8 cellular contexts compared by ENCODE assay signal in the genomic region with DNA sequence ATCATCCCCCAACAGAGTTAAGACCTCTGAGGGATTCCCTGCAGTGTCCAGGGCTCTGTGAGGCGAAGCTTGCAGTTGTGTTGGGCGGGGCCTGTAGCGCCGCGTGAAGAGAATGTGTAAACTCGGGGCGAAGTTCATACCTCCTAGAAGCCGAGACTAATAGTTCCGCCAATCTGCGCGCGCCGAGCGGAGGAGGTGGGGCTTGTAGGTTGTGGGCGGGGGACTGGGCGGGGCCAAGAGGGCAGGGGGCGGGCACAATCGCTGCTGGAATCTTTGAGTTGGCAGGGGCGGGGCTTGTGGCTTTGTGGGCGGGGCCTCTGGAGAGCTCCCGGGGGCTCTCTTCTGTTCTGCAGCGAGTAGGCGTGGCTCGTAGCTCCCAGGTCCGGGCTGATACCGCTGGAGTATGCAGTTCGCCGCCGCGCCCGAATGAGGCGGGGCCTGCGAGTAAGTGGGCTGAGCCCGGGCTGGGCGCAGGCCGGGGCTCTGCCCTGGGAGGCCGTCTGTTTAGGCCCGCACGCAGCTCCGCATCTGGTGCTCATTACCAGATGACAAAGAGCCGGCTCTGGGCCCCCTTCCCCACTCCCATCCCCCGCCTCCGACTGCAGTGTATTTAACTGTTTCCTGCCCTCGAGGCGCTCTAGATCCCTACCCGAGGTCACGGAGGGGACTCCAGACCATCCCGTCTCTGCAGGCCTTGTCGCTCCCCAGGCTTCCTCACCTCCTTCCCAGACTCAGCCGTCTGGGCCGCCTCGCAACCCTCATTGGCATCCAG. TPM values are rescaled to one million over a fixed set of nuclear protein-coding genes. Genes with fewer than 3 reads are reported as not detected.
DNase-seq lines count a peak whose midpoint lies in the region; ATAC-seq and TF ChIP-seq lines count a peak whose summit lies in the region.

No MANE protein-coding gene starts in this region.

- peak overlapping the region; percentile 82 for H3K14ac ChIP-seq in H9 (ENCODE audit: insufficient read depth, low read length)

- peak overlapping the region; percentile 97 to 99 (median 98) for H3K27ac Mint-ChIP-seq in H9
- H3K27ac Mint-ChIP-seq in nephron progenitor cell, result peak overlapping the region; percentile 100

- peak overlapping the region; percentile 48 for H3K4me2 ChIP-seq in H9 (ENCODE audit: insufficient read depth, insufficient read length, low read length)

- WGBS in H9 (ENCODE audit: extremely low coverage, insufficient read length, low lambda C conversion rate), result no CpG with 5 or more reads among the region's 52 CpGs

- H3K27me3 Mint-ChIP-seq in H9 (ENCODE audit: low read depth) (peaks cover 19% of the 10 kb centered on the region), nephron progenitor cell (ENCODE audit: low read depth, poor library complexity) (peaks cover 16% of the 10 kb centered on the region)

- H3K4ac ChIP-seq in H9 (ENCODE audit: low read depth, low read length), result no peak overlapping the region

- DNase-seq in ELF-1 (ENCODE audit: low read depth, low spot score) (peak; percentile 99), H9 (peak; percentile 99), M059J (ENCODE audit: low read depth) (peak; percentile 97), SHP77 treated with DMSO at 0.1 percent for 48 hours (lab: John Stamatoyannopoulos, UW) (peak; percentile 95), activated gamma-delta T cell (lab: John Stamatoyannopoulos, UW) (peak; percentile 96), fibroblast of the conjunctiva (ENCODE audit: low read depth) (peak; percentile 99), nephron progenitor cell (peak; percentile 100)
- peak; percentile 98 for DNase-seq in stimulated activated naive CD8-positive, alpha-beta T cell treated with anti-CD3 and anti-CD28 coated beads, Interleukin-15, Interleukin-2, amounts not matched to agents 100 U/mL and 50 U/mL, for 24 hours

- no peak overlapping the region for H4K91ac ChIP-seq in H9 (ENCODE audit: insufficient read length, low read depth, low read length)

- ATAC-seq in stimulated activated naive CD8-positive, alpha-beta T cell treated with anti-CD3 and anti-CD28 coated beads, Interleukin-15, Interleukin-2, amounts not matched to agents 100 U/mL and 50 U/mL, for 24 hours, result peak; percentile 80

- H3K27ac ChIP-seq in H9 (ENCODE audit: insufficient read length, low read depth, low read length), result no peak overlapping the region

- peaks cover 12% of the 10 kb centered on the region for H3K23me2 ChIP-seq in H9 (ENCODE audit: insufficient read length, low read depth, low read length, poor library complexity, severe bottlenecking)

- H4K20me1 ChIP-seq in H9 (ENCODE audit: control insufficient read depth, insufficient read depth, insufficient read length), result no peaks in the 10 kb centered on the region

- H4K8ac ChIP-seq in H9 (replicated peaks; ENCODE audit: insufficient read length, low read depth, low read length), result no peak overlapping the region

- no peak overlapping the region for H4K5ac ChIP-seq in H9 (ENCODE audit: insufficient read length, low read depth, low read length)

- H2AK5ac ChIP-seq in H9 (ENCODE audit: insufficient read length, low read length), result no peak overlapping the region

- H3K9me3 ChIP-seq in H9 (ENCODE audit: control insufficient read depth, low read depth, low read length), result no peaks in the 10 kb centered on the region

- H3K9me3 Mint-ChIP-seq in H9 (no peaks in the 10 kb centered on the region; a peak in 1 of 5 replicates), nephron progenitor cell (no peaks in the 10 kb centered on the region)

- no peak overlapping the region for H2AFZ ChIP-seq in H9 (ENCODE audit: low read length)

- TF ChIP-seq CTCF in H9 (conservative IDR thresholded peaks at IDR 0.05) (no peak), nephron progenitor cell (IDR thresholded peaks at IDR 0.05) (no peak)

- peaks cover 2% of the 10 kb centered on the region; the same call in 1 of the 2 replicates for H3K4me1 ChIP-seq in H9 (ENCODE audit: insufficient read depth, low read length)

- H3T11ph ChIP-seq in H9 (ENCODE audit: low read length), result no peak overlapping the region

- no peak overlapping the region for H2BK5ac ChIP-seq in H9 (ENCODE audit: insufficient read length, low read length)

- no peaks in the 10 kb centered on the region; a peak in 1 of 7 replicates for H3K36me3 Mint-ChIP-seq in H9 (ENCODE audit: insufficient read depth in 1 of 3, low read depth in 3 of 3)
- H3K36me3 Mint-ChIP-seq in nephron progenitor cell (ENCODE audit: low read depth), result no peaks in the 10 kb centered on the region

- H2BK20ac ChIP-seq in H9 (ENCODE audit: low read depth, low read length, poor library complexity, severe bottlenecking), result no peak overlapping the region

- H2BK15ac ChIP-seq in H9 (ENCODE audit: low read depth, low read length), result no peak overlapping the region

- no peaks in the 10 kb centered on the region for H3K79me1 ChIP-seq in H9 (ENCODE audit: insufficient read depth, low read depth, low read length, poor library complexity, severe bottlenecking)

- H3K4me1 Mint-ChIP-seq in H9 (peaks cover 15 to 25% of the 10 kb centered on the region in 2 experiments), nephron progenitor cell (peaks cover 46% of the 10 kb centered on the region)

- peak overlapping the region; percentile 78 to 86 for H3K4me3 Mint-ChIP-seq in H9
- peak overlapping the region; percentile 88 for H3K4me3 Mint-ChIP-seq in nephron progenitor cell

- no peak overlapping the region for H3K9ac ChIP-seq in H9 (ENCODE audit: extremely low read depth, insufficient read length, low read length)

- H3K27me3 ChIP-seq in H9 (ENCODE audit: insufficient read depth, low read length), result no peaks in the 10 kb centered on the region

- H3K23ac ChIP-seq in H9 (ENCODE audit: insufficient read length, low read depth, low read length), result no peak overlapping the region

- no peaks in the 10 kb centered on the region for H3K79me2 ChIP-seq in H9 (ENCODE audit: insufficient read depth, low read length)

- no peak overlapping the region for H2BK120ac ChIP-seq in H9 (ENCODE audit: low read depth, low read length, poor library complexity, severe bottlenecking)

- H3K56ac ChIP-seq in H9 (ENCODE audit: insufficient read length, low read depth, low read length), result no peak overlapping the region

- peak overlapping the region; percentile 64 for H3K18ac ChIP-seq in H9 (ENCODE audit: insufficient read length, low read depth, low read length)

- no peak overlapping the region for H2BK12ac ChIP-seq in H9 (ENCODE audit: insufficient read length, low read depth, low read length)

RNA-seq across cellular contexts. Expression of gene CD248, which starts 4.1 kb away (rescaled TPM):
- total RNA-seq in H9 (2021), result 1.3 and 1.5 TPM in 2 replicates
- not detected in 2 replicates for total RNA-seq in M059J (2014; rRNA removed; shearing (Covaris generic))

RNA-seq across cellular contexts. Expression of gene TMEM151A, which starts 21.0 kb away (rescaled TPM):
- 1.2 and 1.4 TPM in 2 replicates for total RNA-seq in H9 (2021)
- not detected in 2 replicates for total RNA-seq in M059J (2014; rRNA removed; shearing (Covaris generic))

RNA-seq across cellular contexts. Expression of gene RIN1, which starts 23.5 kb away (rescaled TPM):
- 5.4 and 5.5 TPM in 2 replicates for total RNA-seq in H9 (2021)
- 13.5 and 19.6 TPM in 2 replicates for total RNA-seq in M059J (2014; rRNA removed; shearing (Covaris generic))

RNA-seq across cellular contexts. Expression of gene YIF1A, which starts 23.8 kb away (rescaled TPM):
- 64.3 and 71.6 TPM in 2 replicates for total RNA-seq in H9 (2021)
- total RNA-seq in M059J (2014; rRNA removed; shearing (Covaris generic)), result 197 and 221 TPM in 2 replicates

RNA-seq across cellular contexts. Expression of gene BRMS1, which starts 32.2 kb away (rescaled TPM):
- 50.1 and 50.5 TPM in 2 replicates for total RNA-seq in H9 (2021)
- total RNA-seq in M059J (2014; rRNA removed; shearing (Covaris generic)), result 80.9 and 93.6 TPM in 2 replicates
